In genomic region chr20:41617931-41618806, GRCh38 we compare ENCODE assay signal across 7 cellular contexts. TPM values are rescaled to one million over a fixed set of nuclear protein-coding genes. Genes with fewer than 3 reads are reported as not detected.
DNase-seq lines count a peak whose midpoint lies in the region; ATAC-seq, FAIRE-seq and TF ChIP-seq lines count a peak whose summit lies in the region.

CHD6 (minus strand) TSS chr20:41618377; CDS start chr20:41551337, 67,040 bp downstream.

- peak; percentile 62 for FAIRE-seq in TTC549 (lab: Jason Lieb, UNC)

- H3K4me1 Mint-ChIP-seq in brain, result peaks cover 53% of the 10 kb centered on the region

- H3K4me3 ChIP-seq in iPS-11a (ENCODE audit: low read depth, low read length), result peak within 1 kb of the TSS; percentile 80
- H3K4me3 ChIP-seq in skeletal muscle cell (ENCODE audit: low read depth, low read length), result peak within 1 kb of the TSS; percentile 77

- TF ChIP-seq CTCF in brain (conservative IDR thresholded peaks at IDR 0.05), result no peak

- H3K36me3 Mint-ChIP-seq in brain, result peaks cover 8% of the 10 kb centered on the region

- H3K27me3 Mint-ChIP-seq in brain, result peaks cover 15% of the 10 kb centered on the region

- ATAC-seq in GM18520 (IDR thresholded peaks at IDR 0.05; ENCODE audit: unreplicated experiment), result peak; percentile 99
- ATAC-seq in HG03064 (IDR thresholded peaks at IDR 0.05; ENCODE audit: low read depth, unreplicated experiment), result peak; percentile 98

- H3K27ac Mint-ChIP-seq in brain, result peak within 1 kb of the TSS; percentile 93 to 97 (median 95)

- DNase-seq in NCI-H2107 treated with DMSO at 0.1 percent for 48 hours (lab: John Stamatoyannopoulos, UW; ENCODE audit: unreplicated experiment) (peak; percentile 87), skeletal muscle cell (ENCODE audit: low read depth) (peak; percentile 98)

- peak within 1 kb of the TSS; percentile 92 to 97 (median 95) for H3K4me3 Mint-ChIP-seq in brain

- no peaks in the 10 kb centered on the region for H3K9me3 Mint-ChIP-seq in brain

RNA-seq across cellular contexts. Expression of gene CHD6, which starts in this region (rescaled TPM):
- 31.1 TPM for polyA plus RNA-seq in brain (ENCODE audit: insufficient read depth, low read depth, low replicate concordance)

Comparison
In these comparisons a context has a peak if more than half of its experiments do, and no peak if none do; other contexts are left out.
1. Peak in every context shown above with its lines: DNase-seq, ATAC-seq and H3K4me3 ChIP-seq.